ENCODE assay signal across 1 cellular context in the genomic region with DNA sequence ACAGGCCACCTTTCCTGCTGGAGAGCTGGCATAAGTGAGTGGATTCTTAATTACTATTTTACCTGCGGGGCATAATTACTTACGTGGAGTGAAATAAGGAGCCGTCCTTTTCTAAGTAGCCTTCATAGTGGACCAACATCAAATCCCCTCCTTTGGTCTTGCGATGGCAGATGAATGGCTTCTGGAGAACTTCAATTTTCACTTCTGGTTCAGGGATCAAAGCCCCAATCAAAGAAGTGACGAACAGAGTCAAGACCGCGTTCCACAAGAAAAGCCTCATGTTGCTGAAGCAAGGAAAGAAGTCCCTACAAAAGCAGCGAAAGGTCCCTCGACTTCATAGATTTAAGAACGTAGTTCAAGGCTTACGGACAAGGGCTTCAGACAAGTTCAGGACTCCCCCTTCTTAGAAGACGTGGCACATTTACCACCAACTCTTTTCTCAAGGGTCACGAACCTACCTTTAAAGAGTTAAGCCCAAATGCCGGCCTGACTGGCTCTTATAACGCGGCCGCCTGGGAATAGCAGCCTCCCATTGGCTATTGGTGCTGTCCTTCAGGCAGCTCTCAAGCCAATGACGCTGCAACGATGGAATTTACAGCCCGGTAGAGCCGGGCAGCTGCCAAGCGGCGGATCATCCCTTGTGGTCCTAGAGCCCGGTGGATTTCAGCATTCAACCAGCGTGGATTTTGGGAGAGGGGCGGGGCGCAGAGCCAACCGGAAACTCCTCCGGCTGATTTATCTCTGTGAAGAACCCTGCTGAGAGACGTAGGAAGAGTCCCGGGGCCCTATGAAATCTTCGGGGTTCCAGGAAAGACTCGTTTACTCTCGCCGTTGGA.
TF ChIP-seq lines count a peak whose summit lies in the region.

A gene with protein sequence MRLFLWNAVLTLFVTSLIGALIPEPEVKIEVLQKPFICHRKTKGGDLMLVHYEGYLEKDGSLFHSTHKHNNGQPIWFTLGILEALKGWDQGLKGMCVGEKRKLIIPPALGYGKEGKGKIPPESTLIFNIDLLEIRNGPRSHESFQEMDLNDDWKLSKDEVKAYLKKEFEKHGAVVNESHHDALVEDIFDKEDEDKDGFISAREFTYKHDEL (minus strand): TSS at position 474 of the 836 bp plus-strand sequence. CDS start 194 bp downstream, at position 280.

TF ChIP-seq in HepG2, 621 proteins besides CTCF, POLR2A, EP300 and RAD21 (continued from another document and continues in another):
- TF ChIP-seq TFE3 (CRISPR knock-in tag; IDR thresholded peaks at IDR 0.05): peak; percentile 51; the same call in 1 of the 2 replicates
- no peak for TF ChIP-seq ZNF337 (CRISPR knock-in tag; IDR thresholded peaks at IDR 0.05; ENCODE audit: borderline replicate concordance, low read depth)
- no peak for TF ChIP-seq ZNF776 (CRISPR knock-in tag; IDR thresholded peaks at IDR 0.05)
- TF ChIP-seq ZNF672 (CRISPR knock-in tag; IDR thresholded peaks at IDR 0.05): no peak
- peak; percentile 93 for TF ChIP-seq ZNF501 (CRISPR knock-in tag; IDR thresholded peaks at IDR 0.05)
- peak; percentile 34; the same call in 1 of the 2 replicates for TF ChIP-seq MIXL1 (CRISPR knock-in tag; IDR thresholded peaks at IDR 0.05)
- TF ChIP-seq MTA3 (CRISPR knock-in tag; IDR thresholded peaks at IDR 0.05): no peak
- TF ChIP-seq RFX5 (IDR thresholded peaks at IDR 0.05; ENCODE audit: low read depth, low read length): peak; percentile 26; the same call in 1 of the 2 replicates
- no peak for TF ChIP-seq POGK (CRISPR knock-in tag; conservative IDR thresholded peaks at IDR 0.05)
- TF ChIP-seq FOXM1 (CRISPR knock-in tag; IDR thresholded peaks at IDR 0.05): no peak
- TF ChIP-seq SNAPC5 (CRISPR knock-in tag; IDR thresholded peaks at IDR 0.05; ENCODE audit: borderline replicate concordance): no peak
- TF ChIP-seq ZNF33A (CRISPR knock-in tag; IDR thresholded peaks at IDR 0.05; ENCODE audit: borderline replicate concordance): no peak
- no peak for TF ChIP-seq KDM3A (CRISPR knock-in tag; IDR thresholded peaks at IDR 0.05; ENCODE audit: low read depth)
- no peak for TF ChIP-seq DBP (CRISPR knock-in tag; IDR thresholded peaks at IDR 0.05; ENCODE audit: not compliant biosample characterization)
- TF ChIP-seq TP53 (CRISPR knock-in tag; conservative IDR thresholded peaks at IDR 0.05): no peak
- TF ChIP-seq SMARCE1 (IDR thresholded peaks at IDR 0.05; ENCODE audit: borderline replicate concordance): no peak
- peak; percentile 54; the same call in 1 of the 2 replicates for TF ChIP-seq NR2C2 (CRISPR knock-in tag; IDR thresholded peaks at IDR 0.05; ENCODE audit: borderline replicate concordance)
- TF ChIP-seq ZNF570 (CRISPR knock-in tag; IDR thresholded peaks at IDR 0.05; ENCODE audit: borderline replicate concordance): no peak
- no peak for TF ChIP-seq HNRNPL (IDR thresholded peaks at IDR 0.05; ENCODE audit: low read depth, low read length)
- TF ChIP-seq ZFP82 (CRISPR knock-in tag; IDR thresholded peaks at IDR 0.05; ENCODE audit: borderline replicate concordance): peak; percentile 7; the same call in 1 of the 2 replicates
- no peak for TF ChIP-seq PATZ1 (CRISPR knock-in tag; IDR thresholded peaks at IDR 0.05)
- peak; percentile 94 for TF ChIP-seq XRCC5 (optimal IDR thresholded peaks at IDR 0.05; ENCODE audit: low read length)
- TF ChIP-seq KLF11 (CRISPR knock-in tag; IDR thresholded peaks at IDR 0.05): peak; percentile 54; the same call in 1 of the 2 replicates
- TF ChIP-seq ZNF790 (CRISPR knock-in tag; IDR thresholded peaks at IDR 0.05; ENCODE audit: borderline replicate concordance): no peak
- TF ChIP-seq POGZ (CRISPR knock-in tag; IDR thresholded peaks at IDR 0.05): peak; percentile 85
- TF ChIP-seq, protein P1, sequence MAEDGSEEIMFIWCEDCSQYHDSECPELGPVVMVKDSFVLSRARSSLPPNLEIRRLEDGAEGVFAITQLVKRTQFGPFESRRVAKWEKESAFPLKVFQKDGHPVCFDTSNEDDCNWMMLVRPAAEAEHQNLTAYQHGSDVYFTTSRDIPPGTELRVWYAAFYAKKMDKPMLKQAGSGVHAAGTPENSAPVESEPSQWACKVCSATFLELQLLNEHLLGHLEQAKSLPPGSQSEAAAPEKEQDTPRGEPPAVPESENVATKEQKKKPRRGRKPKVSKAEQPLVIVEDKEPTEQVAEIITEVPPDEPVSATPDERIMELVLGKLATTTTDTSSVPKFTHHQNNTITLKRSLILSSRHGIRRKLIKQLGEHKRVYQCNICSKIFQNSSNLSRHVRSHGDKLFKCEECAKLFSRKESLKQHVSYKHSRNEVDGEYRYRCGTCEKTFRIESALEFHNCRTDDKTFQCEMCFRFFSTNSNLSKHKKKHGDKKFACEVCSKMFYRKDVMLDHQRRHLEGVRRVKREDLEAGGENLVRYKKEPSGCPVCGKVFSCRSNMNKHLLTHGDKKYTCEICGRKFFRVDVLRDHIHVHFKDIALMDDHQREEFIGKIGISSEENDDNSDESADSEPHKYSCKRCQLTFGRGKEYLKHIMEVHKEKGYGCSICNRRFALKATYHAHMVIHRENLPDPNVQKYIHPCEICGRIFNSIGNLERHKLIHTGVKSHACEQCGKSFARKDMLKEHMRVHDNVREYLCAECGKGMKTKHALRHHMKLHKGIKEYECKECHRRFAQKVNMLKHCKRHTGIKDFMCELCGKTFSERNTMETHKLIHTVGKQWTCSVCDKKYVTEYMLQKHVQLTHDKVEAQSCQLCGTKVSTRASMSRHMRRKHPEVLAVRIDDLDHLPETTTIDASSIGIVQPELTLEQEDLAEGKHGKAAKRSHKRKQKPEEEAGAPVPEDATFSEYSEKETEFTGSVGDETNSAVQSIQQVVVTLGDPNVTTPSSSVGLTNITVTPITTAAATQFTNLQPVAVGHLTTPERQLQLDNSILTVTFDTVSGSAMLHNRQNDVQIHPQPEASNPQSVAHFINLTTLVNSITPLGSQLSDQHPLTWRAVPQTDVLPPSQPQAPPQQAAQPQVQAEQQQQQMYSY (CRISPR knock-in tag; IDR thresholded peaks at IDR 0.05): peak; percentile 96
- no peak for TF ChIP-seq MIER2 (CRISPR knock-in tag; IDR thresholded peaks at IDR 0.05)
- TF ChIP-seq ZC3H13 (CRISPR knock-in tag; IDR thresholded peaks at IDR 0.05): no peak
- TF ChIP-seq ZNF530 (CRISPR knock-in tag; IDR thresholded peaks at IDR 0.05; ENCODE audit: low read depth): no peak
- TF ChIP-seq SIN3B (IDR thresholded peaks at IDR 0.05; ENCODE audit: low read length): peak; percentile 47; the same call in 1 of the 2 replicates
- no peak for TF ChIP-seq ZNF292 (CRISPR knock-in tag; IDR thresholded peaks at IDR 0.05; ENCODE audit: borderline replicate concordance, low read depth)
- TF ChIP-seq ZNF710 (CRISPR knock-in tag; IDR thresholded peaks at IDR 0.05; ENCODE audit: borderline replicate concordance): 0 out of 2 replicates have a peak, but pooled peaks have one; percentile 8
- no peak for TF ChIP-seq BHLHE40 (IDR thresholded peaks at IDR 0.05; ENCODE audit: low read length)
- TF ChIP-seq POLR2AphosphoS2 (IDR thresholded peaks at IDR 0.05; ENCODE audit: low read depth, low read length): no peak
- TF ChIP-seq MXD4 (CRISPR knock-in tag; IDR thresholded peaks at IDR 0.05): peak; percentile 81
- TF ChIP-seq RARA (CRISPR knock-in tag; IDR thresholded peaks at IDR 0.05): peak; percentile 64
- TF ChIP-seq ZBTB4 (CRISPR knock-in tag; IDR thresholded peaks at IDR 0.05; ENCODE audit: borderline replicate concordance): no peak
- no peak for TF ChIP-seq ZNF781 (CRISPR knock-in tag; IDR thresholded peaks at IDR 0.05; ENCODE audit: borderline replicate concordance, not compliant biosample characterization)
- TF ChIP-seq ZNF674 (CRISPR knock-in tag; IDR thresholded peaks at IDR 0.05; ENCODE audit: low read depth): no peak
- TF ChIP-seq KLF15 (CRISPR knock-in tag; IDR thresholded peaks at IDR 0.05; ENCODE audit: borderline replicate concordance): no peak
